Comparison of ENCODE assay signal across 16 cellular contexts in the genomic region with DNA sequence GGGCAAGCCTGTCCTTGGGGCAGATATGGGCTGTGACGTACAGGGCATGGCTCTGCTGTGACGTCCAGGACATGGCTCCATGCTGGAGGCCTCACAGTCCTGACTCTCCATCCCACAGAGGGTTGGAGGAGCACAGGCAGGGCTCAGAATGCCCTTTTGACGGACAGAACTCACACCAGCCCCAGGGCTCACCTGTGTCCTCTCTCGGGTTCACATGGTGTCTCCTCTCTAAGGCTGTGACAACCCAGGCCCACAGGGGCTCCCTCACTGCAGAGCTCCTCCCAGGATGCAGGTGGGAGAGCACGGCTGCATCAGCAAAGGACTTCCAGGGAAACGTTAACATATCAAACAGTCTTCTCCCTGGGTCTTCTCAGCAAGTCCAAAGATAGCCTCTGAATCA.
"Had no signal": no experiment of that assay in that cellular context is flagged by ENCODE, and none has a peak within 500 bp of the region (broad histone marks: within the 10 kb centered on the region; RNA-seq: fewer than 3 reads in every experiment).

No MANE protein-coding gene starts in this region.

- H3K4me1 ChIP-seq: esophagus squamous epithelium, lower lobe of right lung, thyroid gland had no signal

- FAIRE-seq: urothelium cell line had no signal

- H3K36me3 ChIP-seq: lower lobe of right lung, thyroid gland had no signal

- H3K27ac ChIP-seq: esophagus squamous epithelium, lower lobe of right lung, thyroid gland had no signal

- H3K27me3 ChIP-seq: esophagus squamous epithelium, thyroid gland had no signal

- H3K4me3 ChIP-seq: esophagus squamous epithelium, lower lobe of right lung, thyroid gland had no signal

- ATAC-seq: activated CD4-positive, CD25-positive, alpha-beta regulatory T cell treated with anti-CD3 and anti-CD28 coated beads, Interleukin-2, amount 50 U/mL, for 24 hours; activated naive CD4-positive, alpha-beta T cell treated with anti-CD3 and anti-CD28 coated beads, Interleukin-2, amount 50 U/mL, for 72 hours; left cardiac atrium; lower lobe of right lung; natural killer cell treated with Interleukin-12 subunit alpha and Interleukin-12 subunit beta and Interleukin-15 and Interleukin-18, amount 100 ng/mL, for 72 hours had no signal

- H3K9me3 ChIP-seq: thyroid gland had no signal

- DNase-seq: activated CD4-positive, alpha-beta T cell treated with anti-CD3 and anti-CD28 coated beads, Interleukin-2, amount 50 U/mL, for 1 hour; activated gamma-delta T cell treated with Interleukin-2 at 50 U/mL for 16 hours; activated T-cell treated with anti-CD3 and anti-CD28 coated beads for 4 hours; amniotic stem cell; effector memory CD4-positive, alpha-beta T cell; esophagus squamous epithelium; left cardiac atrium; lower lobe of right lung; stimulated activated naive CD4-positive, alpha-beta T cell treated with Interleukin-2 at 50 U/mL for 16 hours; T-helper 1 cell; T1000; thyroid gland had no signal
